15 cellular contexts compared by ENCODE assay signal in the genomic region with DNA sequence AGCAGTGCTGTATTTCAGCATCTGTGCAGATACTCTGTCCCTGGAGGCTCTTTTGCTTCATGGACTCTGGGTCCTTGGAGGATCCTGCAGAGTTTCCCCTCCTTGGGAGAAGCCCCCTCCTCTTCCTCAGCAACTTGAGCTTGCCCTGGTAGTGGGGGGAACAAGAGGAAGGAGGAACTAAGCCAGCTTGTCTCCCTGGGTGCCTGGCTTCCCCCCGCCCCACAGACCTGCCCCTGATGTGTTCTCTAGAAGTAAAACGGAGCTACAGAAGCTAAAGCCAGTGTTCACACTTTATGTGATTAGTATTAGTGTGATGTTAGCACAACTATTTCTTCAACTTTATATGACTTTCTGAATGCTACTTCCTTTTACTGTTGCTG. TPM values are rescaled to one million over a fixed set of nuclear protein-coding genes. Genes with fewer than 3 reads are reported as not detected.
DNase-seq lines count a peak whose midpoint lies in the region; ATAC-seq, FAIRE-seq and TF ChIP-seq lines count a peak whose summit lies in the region.
"Had no signal": no experiment of that assay in that cellular context is flagged by ENCODE, and none has a peak within 500 bp of the region (broad histone marks: within the 10 kb centered on the region; RNA-seq: fewer than 3 reads in every experiment).

No MANE protein-coding gene starts in this region.

- CTCF ChIA-PET in activated CD8-positive, alpha-beta memory T cell treated with anti-CD3 and anti-CD28 coated beads, Interleukin-2, amount 10 ng/mL, durations not matched to agents 7 days and 5 days (lab: Charles Lee), result interaction anchor here (0.7 to 1.2 kb wide), 3 partner anchors 13 to 140 kb away, joined by 3 to 4 read pairs (median 4); no protein-coding TSS in a partner anchor

- H3K36me3 Mint-ChIP-seq in activated CD8-positive, alpha-beta memory T cell treated with anti-CD3 and anti-CD28 coated beads, Interleukin-2, amount 10 ng/mL, durations not matched to agents 7 days and 5 days, result no peaks in the 10 kb centered on the region
- H3K36me3 Mint-ChIP-seq in neural progenitor cell, result peaks cover 3% of the 10 kb centered on the region

- peaks cover 7% of the 10 kb centered on the region for H3F3A ChIP-seq in neural progenitor cell (ENCODE audit: low read depth)

- H3K36me3 ChIP-seq in colonic mucosa, result no peaks in the 10 kb centered on the region
- no peaks in the 10 kb centered on the region for H3K36me3 ChIP-seq in neural progenitor cell
- H3K36me3 ChIP-seq: upper lobe of left lung had no signal

- peaks cover 92% of the 10 kb centered on the region for H3K79me2 ChIP-seq in neural progenitor cell (ENCODE audit: low read depth)

- H2AFZ ChIP-seq in neural progenitor cell (replicated peaks), result no peak overlapping the region

- H4K20me1 ChIP-seq in neural progenitor cell (ENCODE audit: low read depth), result peaks cover 89% of the 10 kb centered on the region

- H3K27ac ChIP-seq in colonic mucosa (no peak overlapping the region), neural progenitor cell (no peak overlapping the region)

- H3K4me2 ChIP-seq in neural progenitor cell, result no peak overlapping the region

- no peaks in the 10 kb centered on the region for H3K9me3 Mint-ChIP-seq in activated CD8-positive, alpha-beta memory T cell treated with anti-CD3 and anti-CD28 coated beads, Interleukin-2, amount 10 ng/mL, durations not matched to agents 7 days and 5 days (ENCODE audit: low read depth)
- peaks cover under 1% of the 10 kb centered on the region for H3K9me3 Mint-ChIP-seq in neural progenitor cell

- intact Hi-C loops in colonic mucosa (cut with DNase I), result no loop called here

- H3K27me3 Mint-ChIP-seq in activated CD8-positive, alpha-beta memory T cell treated with anti-CD3 and anti-CD28 coated beads, Interleukin-2, amount 10 ng/mL, durations not matched to agents 7 days and 5 days, result peaks cover 48% of the 10 kb centered on the region
- peaks cover 2% of the 10 kb centered on the region for H3K27me3 Mint-ChIP-seq in neural progenitor cell (ENCODE audit: insufficient read depth, low read depth)
- H3K27me3 Mint-ChIP-seq: progenitor cell of endocrine pancreas had no signal

- no peak for ATAC-seq in activated CD8-positive, alpha-beta memory T cell treated with anti-CD3 and anti-CD28 coated beads, Interleukin-2, amount 10 ng/mL, durations not matched to agents 7 days and 5 days
- ATAC-seq in HG03025 (IDR thresholded peaks at IDR 0.05; ENCODE audit: low FRiP score, unreplicated experiment) (no peak), HG03354 (IDR thresholded peaks at IDR 0.05; ENCODE audit: poor library complexity, severe bottlenecking, unreplicated experiment) (no peak)
- ATAC-seq: left ventricle myocardium superior had no signal

- no peak for TF ChIP-seq POLR2A in GM12891 (IDR thresholded peaks at IDR 0.05; ENCODE audit: low read depth, low read length)

- H3K27ac Mint-ChIP-seq in activated CD8-positive, alpha-beta memory T cell treated with anti-CD3 and anti-CD28 coated beads, Interleukin-2, amount 10 ng/mL, durations not matched to agents 7 days and 5 days, result peak overlapping the region; percentile 65
- H3K27ac Mint-ChIP-seq in neural progenitor cell, result peak overlapping the region; percentile 87
- H3K27ac Mint-ChIP-seq: progenitor cell of endocrine pancreas had no signal

- H3K9ac ChIP-seq in colonic mucosa (ENCODE audit: low read depth in 2 of 2, low read length in 2 of 2) (no peak overlapping the region), neural progenitor cell (no peak overlapping the region)

- no peaks in the 10 kb centered on the region for H3K27me3 ChIP-seq in colonic mucosa
- no peaks in the 10 kb centered on the region for H3K27me3 ChIP-seq in neural progenitor cell
- H3K27me3 ChIP-seq: upper lobe of left lung had no signal

- no peak overlapping the region for H3K4me3 Mint-ChIP-seq in activated CD8-positive, alpha-beta memory T cell treated with anti-CD3 and anti-CD28 coated beads, Interleukin-2, amount 10 ng/mL, durations not matched to agents 7 days and 5 days
- no peak overlapping the region for H3K4me3 Mint-ChIP-seq in neural progenitor cell

- H3K4me1 ChIP-seq in colonic mucosa (peaks cover 6% of the 10 kb centered on the region), neural progenitor cell (peaks cover 56% of the 10 kb centered on the region)

- peak; percentile 50 for FAIRE-seq in GM12891 (lab: Jason Lieb, UNC)
- FAIRE-seq: frontal cortex had no signal

- no peak overlapping the region for H3K4me3 ChIP-seq in colonic mucosa
- no peak overlapping the region for H3K4me3 ChIP-seq in neural progenitor cell
- H3K4me3 ChIP-seq: upper lobe of left lung had no signal

- H3K9me3 ChIP-seq in colonic mucosa (no peaks in the 10 kb centered on the region), neural progenitor cell (ENCODE audit: low read depth) (no peaks in the 10 kb centered on the region)
- H3K9me3 ChIP-seq: upper lobe of left lung had no signal

- H3K4me1 Mint-ChIP-seq in activated CD8-positive, alpha-beta memory T cell treated with anti-CD3 and anti-CD28 coated beads, Interleukin-2, amount 10 ng/mL, durations not matched to agents 7 days and 5 days, result peaks cover 34% of the 10 kb centered on the region
- peaks cover 90% of the 10 kb centered on the region for H3K4me1 Mint-ChIP-seq in neural progenitor cell

- TF ChIP-seq CTCF in colonic mucosa (IDR thresholded peaks at IDR 0.05) (no peak), neural progenitor cell (IDR thresholded peaks at IDR 0.05) (no peak)

- no peak for DNase-seq in activated CD8-positive, alpha-beta memory T cell treated with anti-CD3 and anti-CD28 coated beads, Interleukin-2, amount 10 ng/mL, durations not matched to agents 7 days and 5 days
- no peak for DNase-seq in activated CD8-positive, alpha-beta memory T cell treated with anti-CD3 and anti-CD28 coated beads, Interleukin-2, amount 50 U/mL, for 4 hours
- DNase-seq in GM12891 (ENCODE audit: insufficient read length, low spot score) (no peak), colonic mucosa (peak; percentile 10), neural progenitor cell (ENCODE audit: low spot score) (no peak), HPDE6-E6E7 (ENCODE audit: extremely low spot score) (no peak)
- DNase-seq: central memory CD4-positive, alpha-beta T cell; left ventricle myocardium superior; NCI-H2227 treated with DMSO at 0.1 percent for 48 hours; upper lobe of left lung had no signal

TF ChIP-seq in GM12891, 5 proteins besides CTCF, POLR2A, EP300 and RAD21:
- TF ChIP-seq POLR2AphosphoS5 (IDR thresholded peaks at IDR 0.05; ENCODE audit: low read depth, low read length) (no peak), PAX5 (IDR thresholded peaks at IDR 0.05; ENCODE audit: insufficient read depth, low read length, severe bottlenecking) (no peak), SPI1 (IDR thresholded peaks at IDR 0.05; ENCODE audit: low read depth, low read length) (no peak), TAF1 (IDR thresholded peaks at IDR 0.05; ENCODE audit: low read depth, low read length) (no peak), POU2F2 (IDR thresholded peaks at IDR 0.05; ENCODE audit: low read depth, low read length) (no peak)

RNA-seq across cellular contexts. Expression of a gene that starts 10.6 kb away (rescaled TPM):
- total RNA-seq in activated CD8-positive, alpha-beta memory T cell treated with anti-CD3 and anti-CD28 coated beads, Interleukin-2, amount 10 ng/mL, durations not matched to agents 7 days and 5 days, result 1 to 10 TPM; 2.1 to 5.0 TPM
- polyA plus RNA-seq in GM12891 (2012; ENCODE audit: low read depth, missing spikeins), result 3.9 TPM
- total RNA-seq in colonic mucosa, result 10 to 100 TPM; 18.0 to 25.7 TPM
- total RNA-seq in neural progenitor cell (ENCODE audit: low replicate concordance), result 36.6 and 140 TPM in 2 replicates

RNA-seq across cellular contexts. Expression of a gene that starts 54.5 kb away (rescaled TPM):
- under 1 TPM; 0.73 to 0.82 TPM for total RNA-seq in activated CD8-positive, alpha-beta memory T cell treated with anti-CD3 and anti-CD28 coated beads, Interleukin-2, amount 10 ng/mL, durations not matched to agents 7 days and 5 days
- 1.1 TPM for polyA plus RNA-seq in GM12891 (2012; ENCODE audit: low read depth, missing spikeins)
- total RNA-seq in colonic mucosa, result 1 to 10 TPM in 1 of 2 donors, under 1 TPM in 1; 0.40 to 1.3 TPM
- total RNA-seq in neural progenitor cell (ENCODE audit: low replicate concordance), result 0.17 and 0.25 TPM in 2 replicates
- total RNA-seq: HT1080 had no signal
